ENCODE assay signal across 16 cellular contexts in genomic region chr20:62437985-62438384, GRCh38. TPM values are rescaled to one million over a fixed set of nuclear protein-coding genes. Genes with fewer than 3 reads are reported as not detected.
DNase-seq lines count a peak whose midpoint lies in the region; ATAC-seq and TF ChIP-seq lines count a peak whose summit lies in the region.
"Had no signal": no experiment of that assay in that cellular context is flagged by ENCODE, and none has a peak within 500 bp of the region (broad histone marks: within the 10 kb centered on the region; RNA-seq: fewer than 3 reads in every experiment).

No MANE protein-coding gene starts in this region.

- H3K4me1 Mint-ChIP-seq in WTC11, result no peaks in the 10 kb centered on the region
- H3K4me1 Mint-ChIP-seq: activated naive CD8-positive, alpha-beta T cell treated with anti-CD3 and anti-CD28 coated beads, Interleukin-2, amount 50 U/mL, for 24 hours had no signal

- no peaks in the 10 kb centered on the region for H3K9me2 ChIP-seq in MM.1S (replicated peaks; ENCODE audit: insufficient read depth, low read length)

- TF ChIP-seq CTCF in WTC11 (IDR thresholded peaks at IDR 0.05) (no peak), MM.1S (IDR thresholded peaks at IDR 0.05; ENCODE audit: low read length) (no peak)

- H2BK5ac ChIP-seq in neuronal stem cell (ENCODE audit: low read length), result no peak overlapping the region

- H2BK12ac ChIP-seq in neuronal stem cell (ENCODE audit: low read length), result no peak overlapping the region

- CTCF ChIA-PET in WTC11 (lab: Charles Lee), result interaction anchor here (0.6 to 3.1 kb wide), 6 partner anchors 9 to 179 kb away, joined by 3 to 12 read pairs (median 4); partner anchors contain the start of gene RBBP8NL

- H3K27me3 ChIP-seq in H7 (ENCODE audit: control insufficient read depth, insufficient read depth, low read length) (no peaks in the 10 kb centered on the region), neuronal stem cell (ENCODE audit: control insufficient read depth in 3 of 3, insufficient read depth in 3 of 3, low read depth in 1 of 3, low read length in 3 of 3) (peaks cover 0 to 83% (median 2%) of the 10 kb centered on the region in 3 experiments), MM.1S (replicated peaks; ENCODE audit: insufficient read depth, low read length) (peaks cover 100% of the 10 kb centered on the region)

- H2AK5ac ChIP-seq in neuronal stem cell (ENCODE audit: low read depth, low read length), result peak overlapping the region; percentile 65

- H4K8ac ChIP-seq in neuronal stem cell (ENCODE audit: low read depth, low read length), result peak overlapping the region; percentile 6

- H2AFZ ChIP-seq in neuronal stem cell (ENCODE audit: low read length) (no peak overlapping the region), MM.1S (ENCODE audit: low read length) (no peak overlapping the region)

- no peaks in the 10 kb centered on the region for H4K20me1 ChIP-seq in MM.1S (ENCODE audit: insufficient read depth, low read length)

- H3K36me3 ChIP-seq in H7 (replicated peaks; ENCODE audit: control insufficient read depth, insufficient read depth, low read length), result no peaks in the 10 kb centered on the region
- H3K36me3 ChIP-seq in neuronal stem cell (replicated peaks in 1 of 2; ENCODE audit: control insufficient read depth in 2 of 2, insufficient read depth in 2 of 2, low read length in 2 of 2), result no peaks in the 10 kb centered on the region
- no peaks in the 10 kb centered on the region for H3K36me3 ChIP-seq in MM.1S (replicated peaks; ENCODE audit: insufficient read depth, low read length)

- whole genome bisulfite sequencing in neuronal stem cell (ENCODE audit: extremely low coverage in 2 of 2, insufficient read length in 2 of 2, insufficient replicate concordance in 1 of 2), 2 donors, result no CpG with 5 or more reads among the region's 21 CpGs

- H3K27ac ChIP-seq in neuronal stem cell (replicated peaks; ENCODE audit: low read length) (no peak overlapping the region), MM.1S (ENCODE audit: low read length) (no peak overlapping the region)
- H3K27ac ChIP-seq: SK-N-MC had no signal

- peak overlapping the region; percentile 69 for H3K27ac Mint-ChIP-seq in WTC11
- H3K27ac Mint-ChIP-seq: activated CD4-positive, alpha-beta memory T cell treated with anti-CD3 and anti-CD28 coated beads for 36 hours; activated naive CD8-positive, alpha-beta T cell treated with anti-CD3 and anti-CD28 coated beads, Interleukin-2, amount 50 U/mL, for 24 hours; activated T-cell treated with anti-CD3 and anti-CD28 coated beads, Interleukin-2, amount 50 U/mL, for 72 hours had no signal

- no peak overlapping the region for H3K4ac ChIP-seq in neuronal stem cell (ENCODE audit: low read length)

- no peak overlapping the region for H3K4me2 ChIP-seq in neuronal stem cell (ENCODE audit: insufficient read depth, low read length, poor library complexity, severe bottlenecking)
- H3K4me2 ChIP-seq in MM.1S (ENCODE audit: low read depth, low read length), result no peak overlapping the region

- H4K91ac ChIP-seq in neuronal stem cell (ENCODE audit: low read depth, low read length, poor library complexity), result no peak overlapping the region

- POLR2A ChIA-PET in WTC11 (lab: Charles Lee), result no interaction called here

- no peak overlapping the region for H3K4me3 Mint-ChIP-seq in WTC11
- H3K4me3 Mint-ChIP-seq: activated CD4-positive, alpha-beta memory T cell treated with anti-CD3 and anti-CD28 coated beads for 36 hours; activated naive CD8-positive, alpha-beta T cell treated with anti-CD3 and anti-CD28 coated beads, Interleukin-2, amount 50 U/mL, for 24 hours; activated T-cell treated with anti-CD3 and anti-CD28 coated beads, Interleukin-2, amount 50 U/mL, for 72 hours had no signal

- no peaks in the 10 kb centered on the region for H3K79me2 ChIP-seq in MM.1S (ENCODE audit: low read length)

- ATAC-seq in WTC11, result peak; percentile 58
- ATAC-seq: activated naive CD8-positive, alpha-beta T cell treated with anti-CD3 and anti-CD28 coated beads, Interleukin-2, amount 50 U/mL, for 24 hours; activated T-cell treated with anti-CD3 and anti-CD28 coated beads, Interleukin-2, amount 50 U/mL, for 72 hours; left colon had no signal

- no peak overlapping the region for H2BK120ac ChIP-seq in neuronal stem cell (ENCODE audit: low read depth, low read length)

- H2BK15ac ChIP-seq in neuronal stem cell (ENCODE audit: low read length), result no peak overlapping the region

- H3F3A ChIP-seq in MM.1S (ENCODE audit: insufficient read depth, low read length), result no peaks in the 10 kb centered on the region

- H3K9ac ChIP-seq in neuronal stem cell (ENCODE audit: low read depth, low read length, poor library complexity) (no peak overlapping the region), MM.1S (ENCODE audit: low read length) (no peak overlapping the region)

- no peaks in the 10 kb centered on the region for H3K36me3 Mint-ChIP-seq in WTC11
- H3K36me3 Mint-ChIP-seq: activated CD4-positive, alpha-beta memory T cell treated with anti-CD3 and anti-CD28 coated beads for 36 hours had no signal

- H3K23ac ChIP-seq in neuronal stem cell (ENCODE audit: low read depth, low read length, poor library complexity), result peak overlapping the region; percentile 47

- H3K14ac ChIP-seq in neuronal stem cell (ENCODE audit: low read length), result peak overlapping the region; percentile 63

- H3K79me1 ChIP-seq in neuronal stem cell (ENCODE audit: low read depth, low read length), result no peaks in the 10 kb centered on the region

- H3K9me3 ChIP-seq in neuronal stem cell (replicated peaks in 1 of 2; ENCODE audit: control insufficient read depth in 2 of 2, insufficient read depth in 1 of 2, low read depth in 1 of 2, low read length in 2 of 2) (peaks cover 0 to 2% of the 10 kb centered on the region in 2 donors), MM.1S (replicated peaks; ENCODE audit: insufficient read depth, low read length) (no peaks in the 10 kb centered on the region)

- H3K27me3 Mint-ChIP-seq in WTC11 (ENCODE audit: low read depth), result no peaks in the 10 kb centered on the region; the same call in none of the 2 replicates

- peak overlapping the region; percentile 66 for H3K18ac ChIP-seq in neuronal stem cell (ENCODE audit: low read length)

- H3K9me3 Mint-ChIP-seq in WTC11, result no peaks in the 10 kb centered on the region; the same call in 1 of the 2 replicates
- H3K9me3 Mint-ChIP-seq: activated CD4-positive, alpha-beta memory T cell treated with anti-CD3 and anti-CD28 coated beads for 36 hours; activated naive CD8-positive, alpha-beta T cell treated with anti-CD3 and anti-CD28 coated beads, Interleukin-2, amount 50 U/mL, for 24 hours; activated T-cell treated with anti-CD3 and anti-CD28 coated beads, Interleukin-2, amount 50 U/mL, for 72 hours had no signal

- H3K4me1 ChIP-seq in neuronal stem cell (ENCODE audit: control insufficient read depth in 2 of 2, insufficient read depth in 1 of 2, low read depth in 1 of 2, low read length in 2 of 2) (no peaks in the 10 kb centered on the region), MM.1S (ENCODE audit: low read length) (no peaks in the 10 kb centered on the region)

- DNase-seq in H7, result peak; percentile 80
- peak; percentile 60 for DNase-seq in NCI-H2029 treated with DMSO at 0.1 percent for 48 hours (lab: John Stamatoyannopoulos, UW)
- peak; percentile 31 for DNase-seq in WTC11 (ENCODE audit: low spot score)
- DNase-seq in neuronal stem cell (ENCODE audit: low spot score), result no peak
- no peak for DNase-seq in stimulated activated CD4-positive, alpha-beta T cell treated with anti-CD3 and anti-CD28 coated beads, Interleukin-1b, Interleukin-23, amount 100 ng/mL, for 48 hours
- DNase-seq in activated CD8-positive, alpha-beta memory T cell treated with anti-CD3 and anti-CD28 coated beads, Interleukin-2, amount 50 U/mL, for 4 hours, result no peak
- no peak for DNase-seq in MM.1S
- DNase-seq in GF-D8 (lab: John Stamatoyannopoulos, UW), result no peak
- DNase-seq: activated CD4-positive, alpha-beta memory T cell treated with anti-CD3 and anti-CD28 coated beads for 36 hours; activated naive CD8-positive, alpha-beta T cell treated with anti-CD3 and anti-CD28 coated beads, Interleukin-2, amount 50 U/mL, for 24 hours; activated T-cell treated with anti-CD3 and anti-CD28 coated beads, Interleukin-2, amount 50 U/mL, for 72 hours; KG1; left colon; posterior cingulate gyrus had no signal

- no peak overlapping the region for H3K4me3 ChIP-seq in H7 (ENCODE audit: insufficient read depth, low read depth, low read length)
- no peak overlapping the region for H3K4me3 ChIP-seq in neuronal stem cell (ENCODE audit: low read length in 2 of 2)
- no peak overlapping the region for H3K4me3 ChIP-seq in MM.1S (ENCODE audit: low read length)
- H3K4me3 ChIP-seq: SK-N-MC had no signal

TF ChIP-seq in WTC11, 78 proteins besides CTCF, POLR2A, EP300 and RAD21 (continues in another document):
- TF ChIP-seq ERG (CRISPR knock-in tag; IDR thresholded peaks at IDR 0.05), result no peak

RNA-seq across cellular contexts. Expression of gene RBBP8NL, which starts 10.6 kb away (rescaled TPM):
- not detected in 2 replicates for total RNA-seq in H7 (2014; rRNA removed; shearing (Covaris generic))
- 0.99 to 1.5 TPM (median 1.4 TPM) in 3 replicates for total RNA-seq in WTC11 (2021)
- not detected for polyA plus RNA-seq in neuronal stem cell (2013, experiment 1 of 2)
- polyA plus RNA-seq in neuronal stem cell (2013, experiment 2 of 2), result not detected
- total RNA-seq: activated CD4-positive, alpha-beta memory T cell treated with anti-CD3 and anti-CD28 coated beads for 36 hours; activated T-cell treated with anti-CD3 and anti-CD28 coated beads, Interleukin-2, amount 50 U/mL, for 72 hours had no signal

RNA-seq across cellular contexts. Expression of gene CABLES2, which starts 30.9 kb away (rescaled TPM):
- 7.7 and 8.3 TPM in 2 replicates for total RNA-seq in H7 (2014; rRNA removed; shearing (Covaris generic))
- total RNA-seq in WTC11 (2021), result 7.5 to 10.6 TPM (median 9.2 TPM) in 3 replicates
- polyA plus RNA-seq in neuronal stem cell (2013, experiment 1 of 2), result 15.0 TPM
- polyA plus RNA-seq in neuronal stem cell (2013, experiment 2 of 2), result 14.9 TPM

RNA-seq across cellular contexts. Expression of gene GATA5, which starts 37.8 kb away (rescaled TPM):
- 0.55 and 1.5 TPM in 2 replicates for total RNA-seq in H7 (2014; rRNA removed; shearing (Covaris generic))
- 1.4 to 2.3 TPM (median 1.6 TPM) in 3 replicates for total RNA-seq in WTC11 (2021)
- polyA plus RNA-seq in neuronal stem cell (2013, experiment 1 of 2), result 0.08 TPM
- 0.11 TPM for polyA plus RNA-seq in neuronal stem cell (2013, experiment 2 of 2)
- total RNA-seq: activated CD4-positive, alpha-beta memory T cell treated with anti-CD3 and anti-CD28 coated beads for 36 hours; activated T-cell treated with anti-CD3 and anti-CD28 coated beads, Interleukin-2, amount 50 U/mL, for 72 hours; bronchial epithelial cell; left colon had no signal

RNA-seq across cellular contexts. Expression of gene RPS21, which starts 51.1 kb away (rescaled TPM):
- 877 and 1,118 TPM in 2 replicates for total RNA-seq in H7 (2014; rRNA removed; shearing (Covaris generic))
- 2,016 to 2,119 TPM (median 2,047 TPM) in 3 replicates for total RNA-seq in WTC11 (2021)
- polyA plus RNA-seq in neuronal stem cell (2013, experiment 1 of 2), result 3,158 TPM
- 3,117 TPM for polyA plus RNA-seq in neuronal stem cell (2013, experiment 2 of 2)

Comparison
In these comparisons a context has a peak if more than half of its experiments do, and no peak if none do; other contexts are left out.
1. DNase-seq: peak in H7 (single experiment), NCI-H2029 treated with DMSO at 0.1 percent for 48 hours (single experiment) and WTC11 (single experiment); none in neuronal stem cell (single experiment), stimulated activated CD4-positive, alpha-beta T cell treated with anti-CD3 and anti-CD28 coated beads, Interleukin-1b, Interleukin-23, amount 100 ng/mL, for 48 hours (single experiment), activated CD8-positive, alpha-beta memory T cell treated with anti-CD3 and anti-CD28 coated beads, Interleukin-2, amount 50 U/mL, for 4 hours (single experiment), MM.1S (single experiment) and GF-D8 (single experiment).